In the genomic region with DNA sequence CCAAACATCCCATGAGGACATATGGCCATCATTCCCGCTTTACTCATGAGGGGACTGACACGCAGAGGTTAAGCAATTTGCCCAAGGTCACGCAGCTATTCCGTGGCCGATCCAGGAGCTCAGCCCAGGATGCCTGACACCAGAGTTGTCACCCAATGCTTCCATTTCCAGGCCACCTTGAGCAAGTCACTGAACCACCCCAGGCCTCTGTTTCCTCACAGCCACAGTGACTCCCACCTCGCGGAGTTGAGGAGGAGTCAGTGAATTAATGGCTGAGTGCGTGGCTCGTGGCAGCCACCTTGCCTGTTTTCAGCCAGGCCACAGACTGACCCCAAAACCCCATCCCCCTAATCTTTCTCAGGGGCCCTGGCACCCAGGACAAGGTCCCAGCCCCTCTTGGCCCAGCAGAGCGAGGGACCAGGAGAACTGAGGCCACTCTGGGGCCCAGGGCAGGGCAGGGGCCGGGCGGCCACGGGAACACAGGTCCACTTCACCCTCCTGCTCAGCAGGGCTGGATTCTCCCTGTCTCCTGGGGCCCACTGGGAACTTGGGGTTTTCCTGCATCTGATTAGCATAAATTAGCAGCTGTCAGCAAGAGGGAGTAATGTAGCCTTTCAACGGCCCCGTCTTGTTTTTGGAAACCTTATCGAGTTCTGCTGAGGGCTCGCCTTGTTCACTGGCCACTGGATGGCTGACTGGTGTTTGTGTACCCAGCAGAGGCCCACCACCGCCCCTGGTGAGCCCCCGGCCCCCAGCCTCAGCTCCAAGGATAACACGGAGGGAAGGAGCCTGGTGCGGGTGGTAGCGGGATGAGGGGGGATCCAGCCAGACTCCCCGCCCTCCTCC, we compare ENCODE assay signal across 15 cellular contexts. TPM values are rescaled to one million over a fixed set of nuclear protein-coding genes. Genes with fewer than 3 reads are reported as not detected.
"Had no signal": no experiment of that assay in that cellular context is flagged by ENCODE, and none has a peak within 500 bp of the region (broad histone marks: within the 10 kb centered on the region; RNA-seq: fewer than 3 reads in every experiment).

No MANE protein-coding gene starts in this region.

- H3K27me3 ChIP-seq: cardiac muscle cell, sigmoid colon, upper lobe of right lung had no signal

- ATAC-seq: activated CD8-positive, alpha-beta T cell treated with anti-CD3 and anti-CD28 coated beads for 36 hours; natural killer cell; stimulated activated effector memory CD8-positive, alpha-beta T cell treated with anti-CD3 and anti-CD28 coated beads, Interleukin-12 subunit alpha, Interleukin-12 subunit beta, amount 100 ng/mL, for 72 hours; upper lobe of right lung had no signal

- H3K4me3 Mint-ChIP-seq: activated CD4-positive, alpha-beta T cell treated with anti-CD3 and anti-CD28 coated beads, Interleukin-2, amount 10 ng/mL, durations not matched to agents 24 days and 14 days; activated CD8-positive, alpha-beta T cell treated with anti-CD3 and anti-CD28 coated beads for 36 hours; activated naive CD4-positive, alpha-beta T cell treated with anti-CD3 and anti-CD28 coated beads, Interleukin-2, amount 10 ng/mL, durations not matched to agents 7 days and 5 days; activated T-cell treated with anti-CD3 and anti-CD28 coated beads, Interleukin-2, amount 50 U/mL, for 24 hours; natural killer cell; stimulated activated effector memory CD8-positive, alpha-beta T cell treated with anti-CD3 and anti-CD28 coated beads, Interleukin-12 subunit alpha, Interleukin-12 subunit beta, amount 100 ng/mL, for 72 hours; T-helper 1 cell treated with Interleukin-12 subunit alpha and Interleukin-12 subunit beta and Interleukin-4 antibody, amounts not matched to agents 30 μg/mL and 1 μg/mL, for 36 hours had no signal

- DNase-seq: activated CD4-positive, alpha-beta T cell treated with anti-CD3 and anti-CD28 coated beads, Interleukin-2, amount 10 ng/mL, durations not matched to agents 24 days and 14 days; activated CD8-positive, alpha-beta T cell treated with anti-CD3 and anti-CD28 coated beads for 36 hours; activated effector memory CD4-positive, alpha-beta T cell treated with Interleukin-2 at 50 U/mL for 16 hours; activated naive CD4-positive, alpha-beta T cell treated with anti-CD3 and anti-CD28 coated beads, Interleukin-2, amount 10 ng/mL, durations not matched to agents 7 days and 5 days; activated T-cell treated with anti-CD3 and anti-CD28 coated beads, Interleukin-2, amount 50 U/mL, for 24 hours; foreskin melanocyte; kidney glomerular epithelial cell; mesendoderm; natural killer cell; sigmoid colon; stimulated activated CD4-positive, alpha-beta T cell treated with anti-CD3 and anti-CD28 coated beads, Interleukin-4, amount 100 ng/mL, for 24 hours; upper lobe of right lung had no signal

- H3K36me3 Mint-ChIP-seq: activated naive CD4-positive, alpha-beta T cell treated with anti-CD3 and anti-CD28 coated beads, Interleukin-2, amount 10 ng/mL, durations not matched to agents 7 days and 5 days; natural killer cell had no signal

- H3K36me3 ChIP-seq: cardiac muscle cell, sigmoid colon, upper lobe of right lung had no signal

- H3K4me3 ChIP-seq: cardiac muscle cell, sigmoid colon, upper lobe of right lung had no signal

- H3K27ac Mint-ChIP-seq: activated CD4-positive, alpha-beta T cell treated with anti-CD3 and anti-CD28 coated beads, Interleukin-2, amount 10 ng/mL, durations not matched to agents 24 days and 14 days; activated CD8-positive, alpha-beta T cell treated with anti-CD3 and anti-CD28 coated beads for 36 hours; activated naive CD4-positive, alpha-beta T cell treated with anti-CD3 and anti-CD28 coated beads, Interleukin-2, amount 10 ng/mL, durations not matched to agents 7 days and 5 days; activated T-cell treated with anti-CD3 and anti-CD28 coated beads, Interleukin-2, amount 50 U/mL, for 24 hours; natural killer cell; T-helper 1 cell treated with Interleukin-12 subunit alpha and Interleukin-12 subunit beta and Interleukin-4 antibody, amounts not matched to agents 30 μg/mL and 1 μg/mL, for 36 hours had no signal

- H3K9me3 Mint-ChIP-seq: activated CD4-positive, alpha-beta T cell treated with anti-CD3 and anti-CD28 coated beads, Interleukin-2, amount 10 ng/mL, durations not matched to agents 24 days and 14 days; activated CD8-positive, alpha-beta T cell treated with anti-CD3 and anti-CD28 coated beads for 36 hours; activated naive CD4-positive, alpha-beta T cell treated with anti-CD3 and anti-CD28 coated beads, Interleukin-2, amount 10 ng/mL, durations not matched to agents 7 days and 5 days; activated T-cell treated with anti-CD3 and anti-CD28 coated beads, Interleukin-2, amount 50 U/mL, for 24 hours; natural killer cell; stimulated activated effector memory CD8-positive, alpha-beta T cell treated with anti-CD3 and anti-CD28 coated beads, Interleukin-12 subunit alpha, Interleukin-12 subunit beta, amount 100 ng/mL, for 72 hours; T-helper 1 cell treated with Interleukin-12 subunit alpha and Interleukin-12 subunit beta and Interleukin-4 antibody, amounts not matched to agents 30 μg/mL and 1 μg/mL, for 36 hours had no signal

- H3K9me3 ChIP-seq: sigmoid colon, upper lobe of right lung had no signal

- H3K27me3 Mint-ChIP-seq: activated CD8-positive, alpha-beta T cell treated with anti-CD3 and anti-CD28 coated beads for 36 hours; activated T-cell treated with anti-CD3 and anti-CD28 coated beads, Interleukin-2, amount 50 U/mL, for 24 hours had no signal

RNA-seq across cellular contexts. Expression of gene MATN1, which starts 53.9 kb away (rescaled TPM):
- total RNA-seq: upper lobe of right lung had no signal
